In genomic region chr11:34941688-34942087, GRCh38 we compare ENCODE assay signal across 21 cellular contexts. TPM values are rescaled to one million over a fixed set of nuclear protein-coding genes. Genes with fewer than 3 reads are reported as not detected.
DNase-seq lines count a peak whose midpoint lies in the region; ATAC-seq, FAIRE-seq and TF ChIP-seq lines count a peak whose summit lies in the region.
"Had no signal": no experiment of that assay in that cellular context is flagged by ENCODE, and none has a peak within 500 bp of the region (broad histone marks: within the 10 kb centered on the region; RNA-seq: fewer than 3 reads in every experiment).

No MANE protein-coding gene starts in this region.

- no peak overlapping the region for H3K4me3 Mint-ChIP-seq in chondrocyte (ENCODE audit: unreplicated experiment)
- H3K4me3 Mint-ChIP-seq: CD4-positive, alpha-beta T cell; HFFc6 had no signal

- peaks cover 1 to 19% of the 10 kb centered on the region in 2 experiments; a peak in 3 of 5 replicates for H3K36me3 ChIP-seq in HepG2 (replicated peaks in 1 of 2; ENCODE audit: control insufficient read depth in 1 of 2, insufficient read depth in 2 of 2, low read length in 2 of 2)
- no peaks in the 10 kb centered on the region for H3K36me3 ChIP-seq in right lobe of liver
- H3K36me3 ChIP-seq in osteoblast (ENCODE audit: insufficient read depth, low read length) = peaks cover 5% of the 10 kb centered on the region

- H3K27me3 Mint-ChIP-seq in chondrocyte (ENCODE audit: low read depth) = no peaks in the 10 kb centered on the region
- H3K27me3 Mint-ChIP-seq: CD4-positive, alpha-beta T cell had no signal

- no peak for FAIRE-seq in HepG2 (lab: Jason Lieb, UNC)
- FAIRE-seq: A549, D721Med, GM18507 had no signal

- H3K9me3 Mint-ChIP-seq in chondrocyte (ENCODE audit: low read depth) = peaks cover 5% of the 10 kb centered on the region

- H3K79me2 ChIP-seq in HepG2 (ENCODE audit: insufficient read depth, low read length) = peaks cover 60% of the 10 kb centered on the region
- peaks cover 37% of the 10 kb centered on the region for H3K79me2 ChIP-seq in osteoblast (ENCODE audit: insufficient read depth, low read length)

- H2AFZ ChIP-seq in HepG2 (ENCODE audit: low read length) = no peak overlapping the region
- H2AFZ ChIP-seq in osteoblast (ENCODE audit: low read length) = no peak overlapping the region

- H3K27me3 ChIP-seq in HepG2 (ENCODE audit: control insufficient read depth in 1 of 2, insufficient read depth in 2 of 2, low read length in 2 of 2) (no peaks in the 10 kb centered on the region), right lobe of liver (no peaks in the 10 kb centered on the region), osteoblast (ENCODE audit: insufficient read depth, low read length) (no peaks in the 10 kb centered on the region)

- H3K27ac ChIP-seq in HepG2 (ENCODE audit: extremely low read length, insufficient read depth, low read length) (no peak overlapping the region), right lobe of liver (no peak overlapping the region), osteoblast (ENCODE audit: low read depth, low read length) (no peak overlapping the region)
- H3K27ac ChIP-seq: 22Rv1, A549, C4-2B had no signal

- DNase-seq in Right ventricle myocardium superior (no peak), Right ventricle myocardium inferior (ENCODE audit: missing footprints) (no peak), HepG2 (ENCODE audit: low spot score) (no peak), right lobe of liver (no peak), osteoblast (ENCODE audit: insufficient read length, low spot score, missing footprints) (peak; percentile 14), dermis blood vessel endothelial cell (no peak), chondrocyte (ENCODE audit: low spot score) (no peak)
- DNase-seq: AML-193; Caco-2; CD4-positive, alpha-beta T cell; GDM1; GOT3; H7; HFFc6 had no signal

- H3K4me2 ChIP-seq in HepG2 (ENCODE audit: low read depth, low read length) = no peak overlapping the region
- H3K4me2 ChIP-seq in osteoblast (ENCODE audit: insufficient read depth, low read length) = no peak overlapping the region
- H3K4me2 ChIP-seq: A549 had no signal

- in situ Hi-C loops in HepG2 (cut with HindIII; ENCODE audit: extremely low pct_ligation_motif_present, low pct_unique_long_range_greater_than_20kb) = no loop called here

- intact Hi-C loops in Right ventricle myocardium superior (cut with DNase I) = no loop called here
- intact Hi-C loops in Right ventricle myocardium inferior (cut with DNase I) = no loop called here
- intact Hi-C loops in HepG2 (cut with micrococcal nuclease; ENCODE audit: unreplicated experiment) = no loop called here
- intact Hi-C loops in right lobe of liver (cut with DNase I) = no loop called here

- TF ChIP-seq RAD21 in HepG2 (CRISPR knock-in tag; IDR thresholded peaks at IDR 0.05) = no peak

- TF ChIP-seq EP300 in HepG2 (IDR thresholded peaks at IDR 0.05; ENCODE audit: low read depth in 2 of 2, low read length in 2 of 2) (no peak), HepG2 (CRISPR knock-in tag; IDR thresholded peaks at IDR 0.05; ENCODE audit: borderline replicate concordance) (no peak)

- no peak for TF ChIP-seq POLR2A in HepG2 (IDR thresholded peaks at IDR 0.05; ENCODE audit: insufficient read depth in 1 of 2, low read depth in 2 of 2, low read length in 2 of 2)
- no peak for TF ChIP-seq POLR2A in right lobe of liver (IDR thresholded peaks at IDR 0.05)

- ATAC-seq in Right ventricle myocardium superior (ENCODE audit: poor library complexity) (peak; percentile 36), Right ventricle myocardium inferior (no peak), HepG2 (no peak), right lobe of liver (no peak), HG03460 (IDR thresholded peaks at IDR 0.05; ENCODE audit: unreplicated experiment) (no peak)
- ATAC-seq: A549, HCT116 had no signal

- peaks cover 7% of the 10 kb centered on the region; the same call in 1 of the 2 replicates for H4K20me1 ChIP-seq in HepG2 (ENCODE audit: insufficient read depth, low read length)
- no peaks in the 10 kb centered on the region for H4K20me1 ChIP-seq in osteoblast (ENCODE audit: insufficient read depth, low read length)

- H3K4me3 ChIP-seq in HepG2 (replicated peaks in 1 of 3; ENCODE audit: insufficient read depth in 1 of 3, low read depth in 2 of 3, low read length in 3 of 3) (no peak overlapping the region), right lobe of liver (no peak overlapping the region), osteoblast (ENCODE audit: insufficient read depth, low read length) (no peak overlapping the region)
- H3K4me3 ChIP-seq: A549 had no signal

- BruUV-seq in HepG2 (replicated peaks; lab: Mats Ljungman, UMichigan) = no TSS peak

- H3K9me3 ChIP-seq in HepG2 (ENCODE audit: low read length) = no peaks in the 10 kb centered on the region
- no peaks in the 10 kb centered on the region for H3K9me3 ChIP-seq in right lobe of liver
- no peaks in the 10 kb centered on the region for H3K9me3 ChIP-seq in osteoblast (ENCODE audit: low read depth, low read length)

- CTCF ChIA-PET in HepG2 (lab: Yijun Ruan, JAX; ENCODE audit: low intra/inter-chr PET ratio, low total read pairs) = no interaction called here

- H3K4me1 Mint-ChIP-seq in chondrocyte (ENCODE audit: low read depth) = peaks cover 24% of the 10 kb centered on the region

- H3K9ac ChIP-seq in HepG2 (ENCODE audit: insufficient read depth, low read depth, low read length) = no peak overlapping the region

- POLR2A ChIA-PET in HepG2 (lab: Yijun Ruan, JAX) = no interaction called here

- no peak overlapping the region for H3K27ac Mint-ChIP-seq in chondrocyte (ENCODE audit: unreplicated experiment)
- H3K27ac Mint-ChIP-seq: CD4-positive, alpha-beta T cell; HFFc6 had no signal

- no peaks in the 10 kb centered on the region for H3K4me1 ChIP-seq in HepG2 (ENCODE audit: insufficient read depth, low read length)
- no peaks in the 10 kb centered on the region for H3K4me1 ChIP-seq in right lobe of liver
- peaks cover 8% of the 10 kb centered on the region for H3K4me1 ChIP-seq in osteoblast (ENCODE audit: insufficient read depth, low read length)
- H3K4me1 ChIP-seq: A549, Caco-2 had no signal

- peaks cover 9% of the 10 kb centered on the region for H3K36me3 Mint-ChIP-seq in chondrocyte (ENCODE audit: low read depth)

- WGBS in HepG2 (ENCODE audit: low lambda C conversion rate) = 96% methylated on average over 12 of the region's 13 CpGs
- 97% methylated on average over 12 of the region's 13 CpGs for WGBS in right lobe of liver (ENCODE audit: insufficient coverage, low coverage, low lambda C conversion rate, missing lambda C conversion rate)

- no peak for TF ChIP-seq CTCF in HepG2 (CRISPR knock-in tag; IDR thresholded peaks at IDR 0.05)
- no peak for TF ChIP-seq CTCF in right lobe of liver (IDR thresholded peaks at IDR 0.05)
- no peak for TF ChIP-seq CTCF in osteoblast (IDR thresholded peaks at IDR 0.05; ENCODE audit: extremely low read depth, low read depth, low read length)
- no peak for TF ChIP-seq CTCF in chondrocyte (IDR thresholded peaks at IDR 0.05)

RNA-seq across cellular contexts. Expression of gene PDHX, which starts 25.3 kb away (rescaled TPM):
- total RNA-seq in Right ventricle myocardium superior (140 TPM), Right ventricle myocardium inferior (140 TPM), HepG2 (2016; rRNA removed; fragmentation: Illumina TruSeq; extraction: Trizol) (73.8 and 106 TPM in 2 replicates), right lobe of liver (10 to 100 TPM; 21.3 to 31.3 (median 28.8) TPM), osteoblast (25.9 and 29.7 TPM in 2 replicates), dermis blood vessel endothelial cell (27.4 and 36.2 TPM in 2 replicates), chondrocyte (28.5 to 39.7 TPM (median 38.8 TPM) in 3 replicates)
- total RNA-seq in HepG2 (2016; cell fraction: cytosol; rRNA removed; fragmentation: Illumina TruSeq; extraction: Trizol; ENCODE audit: low read depth) = 41.6 and 44.1 TPM in 2 replicates
- total RNA-seq in HepG2 (2016; cell fraction: insoluble cytoplasmic fraction; rRNA removed; fragmentation: Illumina TruSeq; extraction: Trizol) = 72.5 and 104 TPM in 2 replicates
- 37.7 and 42.3 TPM in 2 replicates for total RNA-seq in HepG2 (2016; cell fraction: membrane; rRNA removed; fragmentation: Illumina TruSeq; extraction: Trizol)
- 43.0 and 44.2 TPM in 2 replicates for total RNA-seq in HepG2 (2016; cell fraction: nucleus; rRNA removed; fragmentation: Illumina TruSeq; extraction: Trizol)
- 32.9 and 41.0 TPM in 2 replicates for polyA plus RNA-seq in HepG2 (2011; rRNA removed)
- polyA plus RNA-seq in HepG2 (2011; cell fraction: cytosol; rRNA removed) = 24.4 and 27.6 TPM in 2 replicates
- 15.3 and 16.3 TPM in 2 replicates for polyA plus RNA-seq in HepG2 (2011; cell fraction: nucleus; rRNA removed)
- 35.7 and 57.8 TPM in 2 replicates for polyA plus RNA-seq in HepG2 (2012)
- polyA plus RNA-seq in HepG2 (2016; cell fraction: cytosol; fragmentation: Illumina TruSeq; extraction: Trizol; ENCODE audit: low read depth) = 6.3 and 6.7 TPM in 2 replicates
- 95.4 and 97.5 TPM in 2 replicates for polyA plus RNA-seq in HepG2 (2016; cell fraction: insoluble cytoplasmic fraction; fragmentation: Illumina TruSeq; extraction: Trizol; ENCODE audit: low read depth)
- polyA plus RNA-seq in HepG2 (2016; cell fraction: membrane; fragmentation: Illumina TruSeq; extraction: Trizol; ENCODE audit: low read depth) = 14.4 and 16.3 TPM in 2 replicates
- polyA plus RNA-seq in HepG2 (2016; cell fraction: nucleus; fragmentation: Illumina TruSeq; extraction: Trizol; ENCODE audit: insufficient read depth, low read depth) = 43.7 and 45.9 TPM in 2 replicates
- 30.6 and 40.4 TPM in 2 replicates for polyA minus RNA-seq in HepG2 (2011; rRNA and poly(A)+ RNA removed; ENCODE audit: low replicate concordance)
- 38.4 and 43.3 TPM in 2 replicates for polyA minus RNA-seq in HepG2 (2011; cell fraction: cytosol; rRNA and poly(A)+ RNA removed)
- polyA minus RNA-seq in HepG2 (2011; cell fraction: nucleus; rRNA and poly(A)+ RNA removed) = 67.5 and 80.9 TPM in 2 replicates

RNA-seq across cellular contexts. Expression of gene APIP, which starts 25.5 kb away (rescaled TPM):
- total RNA-seq in Right ventricle myocardium superior = 22.7 TPM
- 24.6 TPM for total RNA-seq in Right ventricle myocardium inferior
- total RNA-seq in HepG2 (2016; rRNA removed; fragmentation: Illumina TruSeq; extraction: Trizol) = 31.0 and 41.8 TPM in 2 replicates
- total RNA-seq in HepG2 (2016; cell fraction: cytosol; rRNA removed; fragmentation: Illumina TruSeq; extraction: Trizol; ENCODE audit: low read depth) = 9.9 and 10.1 TPM in 2 replicates
- total RNA-seq in HepG2 (2016; cell fraction: insoluble cytoplasmic fraction; rRNA removed; fragmentation: Illumina TruSeq; extraction: Trizol) = 31.4 and 48.5 TPM in 2 replicates
- 14.2 and 15.9 TPM in 2 replicates for total RNA-seq in HepG2 (2016; cell fraction: membrane; rRNA removed; fragmentation: Illumina TruSeq; extraction: Trizol)
- 15.4 and 16.1 TPM in 2 replicates for total RNA-seq in HepG2 (2016; cell fraction: nucleus; rRNA removed; fragmentation: Illumina TruSeq; extraction: Trizol)
- polyA plus RNA-seq in HepG2 (2011; rRNA removed) = 10.9 and 16.9 TPM in 2 replicates
- polyA plus RNA-seq in HepG2 (2011; cell fraction: cytosol; rRNA removed) = 10.8 and 10.9 TPM in 2 replicates
- 2.8 and 5.2 TPM in 2 replicates for polyA plus RNA-seq in HepG2 (2011; cell fraction: nucleus; rRNA removed)
- polyA plus RNA-seq in HepG2 (2012) = 17.8 and 20.5 TPM in 2 replicates
- polyA plus RNA-seq in HepG2 (2016; cell fraction: cytosol; fragmentation: Illumina TruSeq; extraction: Trizol; ENCODE audit: low read depth) = 7.2 and 8.5 TPM in 2 replicates
- polyA plus RNA-seq in HepG2 (2016; cell fraction: insoluble cytoplasmic fraction; fragmentation: Illumina TruSeq; extraction: Trizol; ENCODE audit: low read depth) = 65.8 and 75.5 TPM in 2 replicates
- 14.5 and 15.3 TPM in 2 replicates for polyA plus RNA-seq in HepG2 (2016; cell fraction: membrane; fragmentation: Illumina TruSeq; extraction: Trizol; ENCODE audit: low read depth)
- 26.8 and 31.3 TPM in 2 replicates for polyA plus RNA-seq in HepG2 (2016; cell fraction: nucleus; fragmentation: Illumina TruSeq; extraction: Trizol; ENCODE audit: insufficient read depth, low read depth)
- polyA minus RNA-seq in HepG2 (2011; rRNA and poly(A)+ RNA removed; ENCODE audit: low replicate concordance) = 3.3 and 3.6 TPM in 2 replicates
- polyA minus RNA-seq in HepG2 (2011; cell fraction: cytosol; rRNA and poly(A)+ RNA removed) = 5.6 and 6.0 TPM in 2 replicates
- polyA minus RNA-seq in HepG2 (2011; cell fraction: nucleus; rRNA and poly(A)+ RNA removed) = 3.0 and 5.3 TPM in 2 replicates
- total RNA-seq in right lobe of liver = 10 to 100 TPM in 5 of 6 experiments, 1 to 10 TPM in 1; 9.4 to 19.7 (median 14.5) TPM
- 23.9 and 27.5 TPM in 2 replicates for total RNA-seq in osteoblast
- total RNA-seq in dermis blood vessel endothelial cell = 12.2 and 23.5 TPM in 2 replicates
- total RNA-seq in chondrocyte = 13.3 to 16.8 TPM (median 13.3 TPM) in 3 replicates
